ENCODE assay signal across 8 cellular contexts in genomic region chr2:231037731-231038482, GRCh38. TPM values are rescaled to one million over a fixed set of nuclear protein-coding genes. Genes with fewer than 3 reads are reported as not detected.
A peak's percentile ranks its signal among the peaks of the same experiment; 100 is the strongest.
DNase-seq lines count a peak whose midpoint lies in the region; ATAC-seq, FAIRE-seq and TF ChIP-seq lines count a peak whose summit lies in the region.

No MANE protein-coding gene starts in this region.

- H3K27me3 ChIP-seq in lung (ENCODE audit: control insufficient read depth, insufficient read depth) (no peaks in the 10 kb centered on the region), upper lobe of right lung (peaks cover 60% of the 10 kb centered on the region), spleen (replicated peaks in 1 of 7) (peaks cover 3 to 97% (median 51%) of the 10 kb centered on the region in 7 donors)

- H3K36me3 ChIP-seq in lung (ENCODE audit: control insufficient read depth in 2 of 2, insufficient read depth in 2 of 2, low read length in 2 of 2) (no peaks in the 10 kb centered on the region), upper lobe of right lung (no peaks in the 10 kb centered on the region), spleen (no peaks in the 10 kb centered on the region)

- H3K4me1 ChIP-seq in lung (ENCODE audit: control insufficient read depth in 2 of 2, insufficient read depth in 2 of 2, low read length in 2 of 2), result peaks cover 0 to 10% of the 10 kb centered on the region in 2 donors
- H3K4me1 ChIP-seq in upper lobe of right lung, result no peaks in the 10 kb centered on the region
- H3K4me1 ChIP-seq in spleen, result peaks cover 0 to 26% (median 13%) of the 10 kb centered on the region in 6 donors

- H3K27ac ChIP-seq in lung (ENCODE audit: low read depth in 1 of 2, low read length in 1 of 2), result no peak overlapping the region
- no peak overlapping the region for H3K27ac ChIP-seq in upper lobe of right lung
- no peak overlapping the region for H3K27ac ChIP-seq in spleen

- H3K9me3 ChIP-seq in lung (ENCODE audit: control insufficient read depth in 2 of 2, insufficient read depth in 1 of 2, low read length in 1 of 2), result peaks cover 0 to 7% of the 10 kb centered on the region in 2 donors
- H3K9me3 ChIP-seq in upper lobe of right lung, result no peaks in the 10 kb centered on the region
- H3K9me3 ChIP-seq in spleen, result no peaks in the 10 kb centered on the region

- intact Hi-C loops in upper lobe of right lung (cut with DNase I), result no loop called here
- intact Hi-C loops in spleen (cut with DNase I; ENCODE audit: low total_unique reads), result no loop called here

- TF ChIP-seq CTCF in lung (IDR thresholded peaks at IDR 0.05; ENCODE audit: control extremely low read depth, extremely low read depth), result no peak
- no peak for TF ChIP-seq CTCF in upper lobe of right lung (IDR thresholded peaks at IDR 0.05)
- TF ChIP-seq CTCF in spleen (IDR thresholded peaks at IDR 0.05 in 8 of 11, conservative IDR thresholded peaks at IDR 0.05 in 3 of 11), result no peak

- FAIRE-seq in H54 (lab: Jason Lieb, UNC), result no peak

- ATAC-seq in lung (ENCODE audit: insufficient read depth, low FRiP score), result no peak
- ATAC-seq in upper lobe of right lung, result peak; percentile 26

- TF ChIP-seq POLR2A in spleen (IDR thresholded peaks at IDR 0.05), result no peak
- no peak for TF ChIP-seq POLR2A in H54 (IDR thresholded peaks at IDR 0.05; ENCODE audit: low read depth, low read length)

- 1 to 2% methylated on average over 64 to 104 of the region's 104 CpGs for WGBS in lung, 2 donors
- WGBS in spleen, 5 donors, result 2 to 5% (median 3%) methylated on average over 36 to 104 of the region's 104 CpGs

- H3K4me3 ChIP-seq in lung (peak overlapping the region; percentile 8), upper lobe of right lung (peak overlapping the region; percentile 28), spleen (peak overlapping the region in 4 of 8 donors; percentile 12 to 66 (median 20))

- DNase-seq in stimulated activated CD4-positive, alpha-beta T cell treated with anti-CD3 and anti-CD28 coated beads, Interleukin-15, amount 100 ng/mL, for 24 hours, result peak; percentile 24
- no peak for DNase-seq in stimulated activated CD4-positive, alpha-beta T cell treated with anti-CD3 and anti-CD28 coated beads, Interleukin-1b, Interleukin-23, amount 100 ng/mL, for 48 hours
- peak; percentile 48 for DNase-seq in astrocyte of the hippocampus (ENCODE audit: low read depth, low spot score)
- DNase-seq in lung (ENCODE audit: low spot score), result no peak
- no peak for DNase-seq in upper lobe of right lung
- no peak for DNase-seq in NCI-H2171 treated with DMSO at 0.1 percent for 48 hours (lab: John Stamatoyannopoulos, UW)
- no peak for DNase-seq in spleen
- DNase-seq in H54 (ENCODE audit: insufficient read length, low spot score), result no peak

RNA-seq across cellular contexts. Expression of gene C2orf72, which starts 0.6 kb away (rescaled TPM):
- total RNA-seq in lung, result 1 to 10 TPM in 1 of 2 donors, under 1 TPM in 1; 0.65 to 1.3 TPM
- under 1 TPM; 0.28 to 0.46 TPM for polyA plus RNA-seq in lung
- 1.5 TPM for total RNA-seq in upper lobe of right lung
- not detected for total RNA-seq in spleen
- polyA plus RNA-seq in spleen, result not detected

RNA-seq across cellular contexts. Expression of gene PSMD1, which starts 18.8 kb away (rescaled TPM):
- 10 to 100 TPM; 61.6 to 91.1 TPM for total RNA-seq in lung
- polyA plus RNA-seq in lung, result 10 to 100 TPM; 30.1 to 50.4 TPM
- 59.0 TPM for total RNA-seq in upper lobe of right lung
- total RNA-seq in spleen, result 10 to 100 TPM; 51.1 to 81.2 (median 61.2) TPM
- 10 to 100 TPM; 21.2 to 37.3 (median 34.5) TPM for polyA plus RNA-seq in spleen

RNA-seq across cellular contexts. Expression of gene SPATA3, which starts 42.0 kb away (rescaled TPM):
- total RNA-seq in lung (not detected), upper lobe of right lung (not detected), spleen (not detected)
- polyA plus RNA-seq in lung (not detected), spleen (not detected)

Comparison
In these comparisons a context has a peak if more than half of its experiments do, and no peak if none do; other contexts are left out.
1. DNase-seq: peak in stimulated activated CD4-positive, alpha-beta T cell treated with anti-CD3 and anti-CD28 coated beads, Interleukin-15, amount 100 ng/mL, for 24 hours (single experiment) and astrocyte of the hippocampus (single experiment); none in stimulated activated CD4-positive, alpha-beta T cell treated with anti-CD3 and anti-CD28 coated beads, Interleukin-1b, Interleukin-23, amount 100 ng/mL, for 48 hours (single experiment), lung (single experiment), upper lobe of right lung (single experiment), NCI-H2171 treated with DMSO at 0.1 percent for 48 hours (single experiment), spleen (single experiment) and H54 (single experiment).